ENCODE assay signal across 29 cellular contexts in the genomic region with DNA sequence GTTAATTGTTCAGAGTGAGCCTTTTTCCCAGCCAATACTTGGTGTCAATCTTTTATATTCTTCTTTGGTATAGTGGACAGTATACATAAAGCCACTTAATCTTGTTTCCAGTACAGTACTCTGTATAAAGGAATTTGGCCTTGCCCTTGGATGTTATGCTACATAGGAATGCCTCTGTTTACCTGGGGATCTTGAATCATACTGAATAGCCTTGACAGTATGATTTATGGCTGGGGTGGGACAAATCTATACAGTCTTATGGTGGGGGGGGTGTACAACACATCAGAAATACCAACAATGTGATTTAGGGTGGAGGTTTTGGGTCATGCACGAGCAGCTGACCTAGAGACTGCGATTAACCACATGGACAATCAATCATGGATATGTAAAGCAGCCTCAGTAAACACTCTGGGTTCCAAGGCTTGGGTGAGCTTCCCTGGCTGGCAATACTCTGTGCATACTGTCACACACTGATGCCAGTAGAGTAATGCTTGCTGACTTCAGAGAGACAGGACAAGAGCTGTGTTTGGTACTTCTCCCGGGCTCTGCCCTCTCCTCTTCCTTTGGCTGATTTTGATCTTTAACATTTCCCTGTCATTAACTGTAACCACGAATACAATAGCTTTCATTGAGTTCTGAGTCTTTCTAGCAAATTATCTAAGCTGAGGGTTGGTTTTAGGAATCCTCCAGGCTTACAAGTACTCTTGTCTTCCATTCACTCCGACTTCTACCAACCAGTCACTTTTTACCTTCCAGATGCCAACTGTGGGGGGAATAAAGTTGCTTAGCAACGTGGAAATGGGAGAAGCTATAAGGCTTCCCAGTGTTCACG.
"Had no signal": no experiment of that assay in that cellular context is flagged by ENCODE, and none has a peak within 500 bp of the region (broad histone marks: within the 10 kb centered on the region; RNA-seq: fewer than 3 reads in every experiment).

No MANE protein-coding gene starts in this region.

- H3K9me3 ChIP-seq: body of pancreas, gastrocnemius medialis, mucosa of descending colon, sigmoid colon, upper lobe of right lung had no signal

- H3K4me2 ChIP-seq: smooth muscle cell had no signal

- ATAC-seq: activated CD4-positive, alpha-beta T cell treated with anti-CD3 and anti-CD28 coated beads for 36 hours; body of pancreas; gastrocnemius medialis; mucosa of descending colon; upper lobe of right lung had no signal

- H3K9me3 Mint-ChIP-seq: activated B cell treated with CpG ODN at 0.5 μM for 24 hours; activated naive CD4-positive, alpha-beta T cell treated with anti-CD3 and anti-CD28 coated beads for 36 hours; activated T-cell treated with anti-CD3 and anti-CD28 coated beads, Interleukin-2, amount 50 U/mL, for 24 hours; dendritic cell treated with granulocyte-macrophage colony-stimulating factor and Interleukin-4, amounts not matched to agents 40 ng/mL and 50 ng/mL, for 4 days; naive B cell; neural crest cell had no signal

- DNase-seq: activated B cell treated with CpG ODN at 0.5 μM for 24 hours; activated CD4-positive, alpha-beta T cell treated with anti-CD3 and anti-CD28 coated beads for 36 hours; activated CD4-positive, alpha-beta T cell treated with anti-CD3 and anti-CD28 coated beads, Interleukin-2, amount 50 U/mL, for 4 hours; activated CD8-positive, alpha-beta memory T cell treated with anti-CD3 and anti-CD28 coated beads for 24 hours; activated CD8-positive, alpha-beta memory T cell treated with anti-CD3 and anti-CD28 coated beads, Interleukin-2, amount 50 U/mL, for 4 hours; activated effector memory CD4-positive, alpha-beta T cell treated with Interleukin-2 at 50 U/mL for 16 hours; activated naive CD4-positive, alpha-beta T cell treated with anti-CD3 and anti-CD28 coated beads for 36 hours; activated T-cell treated with anti-CD3 and anti-CD28 coated beads, Interleukin-2, amount 50 U/mL, for 24 hours; anterior cingulate cortex; body of pancreas; effector CD4-positive, alpha-beta T cell; erythroblast; gastrocnemius medialis; mucosa of descending colon; naive B cell; occipital lobe; posterior cingulate gyrus; sigmoid colon; stimulated activated CD4-positive, alpha-beta T cell treated with anti-CD3 and anti-CD28 coated beads, Interleukin-15, amount 100 ng/mL, for 24 hours; stimulated activated CD8-positive, alpha-beta memory T cell treated with anti-CD3 and anti-CD28 coated beads, Interleukin-4, amount 100 ng/mL, for 48 hours; stimulated activated naive CD4-positive, alpha-beta T cell; T1000; upper lobe of right lung had no signal

- H3K27me3 Mint-ChIP-seq: activated B cell treated with CpG ODN at 0.5 μM for 24 hours; activated CD4-positive, alpha-beta T cell treated with anti-CD3 and anti-CD28 coated beads for 36 hours; activated T-cell treated with anti-CD3 and anti-CD28 coated beads, Interleukin-2, amount 50 U/mL, for 24 hours; dendritic cell treated with granulocyte-macrophage colony-stimulating factor and Interleukin-4, amounts not matched to agents 40 ng/mL and 50 ng/mL, for 4 days; naive B cell had no signal

- H3K4me1 ChIP-seq: body of pancreas, gastrocnemius medialis, sigmoid colon, upper lobe of right lung had no signal

- H3K27ac ChIP-seq: body of pancreas, cardiac muscle cell, gastrocnemius medialis, sigmoid colon, upper lobe of right lung had no signal

- H3K27ac Mint-ChIP-seq: activated B cell treated with CpG ODN at 0.5 μM for 24 hours; activated CD4-positive, alpha-beta T cell treated with anti-CD3 and anti-CD28 coated beads for 36 hours; activated naive CD4-positive, alpha-beta T cell treated with anti-CD3 and anti-CD28 coated beads for 36 hours; activated T-cell treated with anti-CD3 and anti-CD28 coated beads, Interleukin-2, amount 50 U/mL, for 24 hours; dendritic cell treated with granulocyte-macrophage colony-stimulating factor and Interleukin-4, amounts not matched to agents 40 ng/mL and 50 ng/mL, for 4 days had no signal

- H3K4me3 ChIP-seq: body of pancreas, cardiac muscle cell, gastrocnemius medialis, mucosa of descending colon, sigmoid colon, smooth muscle cell, upper lobe of right lung had no signal

- H3K4me1 Mint-ChIP-seq: activated B cell treated with CpG ODN at 0.5 μM for 24 hours; activated CD4-positive, alpha-beta T cell treated with anti-CD3 and anti-CD28 coated beads for 36 hours had no signal

- H3K4me3 Mint-ChIP-seq: activated B cell treated with CpG ODN at 0.5 μM for 24 hours; activated CD4-positive, alpha-beta T cell treated with anti-CD3 and anti-CD28 coated beads for 36 hours; activated naive CD4-positive, alpha-beta T cell treated with anti-CD3 and anti-CD28 coated beads for 36 hours; activated T-cell treated with anti-CD3 and anti-CD28 coated beads, Interleukin-2, amount 50 U/mL, for 24 hours; dendritic cell treated with granulocyte-macrophage colony-stimulating factor and Interleukin-4, amounts not matched to agents 40 ng/mL and 50 ng/mL, for 4 days; naive B cell; neural crest cell had no signal

- FAIRE-seq: endometrium, islet of Langerhans had no signal

- H3K27me3 ChIP-seq: body of pancreas, cardiac muscle cell, gastrocnemius medialis, sigmoid colon, upper lobe of right lung had no signal
